ENCODE assay signal across 6 cellular contexts in the genomic region with DNA sequence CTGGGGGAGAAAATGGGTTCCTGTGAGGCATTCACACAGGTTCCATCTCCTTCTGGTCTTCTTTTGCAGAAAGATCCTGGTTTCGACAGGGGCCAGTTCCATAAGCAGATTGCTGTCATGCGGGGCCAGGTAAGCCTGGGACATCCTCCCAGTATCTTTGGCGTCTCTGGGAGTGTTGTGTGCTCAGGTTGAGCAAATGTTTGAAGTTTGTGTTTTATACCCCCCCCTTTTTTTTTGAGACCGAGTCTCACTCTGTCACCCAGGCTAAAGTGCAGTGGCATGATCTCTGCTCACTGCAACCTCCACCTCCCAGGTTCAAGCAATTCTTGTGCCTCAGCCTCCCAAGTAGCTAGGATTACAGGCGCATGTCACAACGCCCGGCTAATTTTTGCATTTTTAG.
"Had no signal": no experiment of that assay in that cellular context is flagged by ENCODE, and none has a peak within 500 bp of the region (broad histone marks: within the 10 kb centered on the region; RNA-seq: fewer than 3 reads in every experiment).

No MANE protein-coding gene starts in this region.

- H3K27me3 Mint-ChIP-seq: IgD-negative memory B cell had no signal

- H3K4me3 ChIP-seq: K562 had no signal

- FAIRE-seq: HTR-8/SVneo, K562 had no signal

- H3K27ac ChIP-seq: HL-60 had no signal

- ATAC-seq: K562 had no signal

- H3K9me3 Mint-ChIP-seq: IgD-negative memory B cell had no signal

- H3K4me3 Mint-ChIP-seq: IgD-negative memory B cell had no signal

- DNase-seq: IMR-90, KBM-7 had no signal

- H3K4me1 Mint-ChIP-seq: IgD-negative memory B cell had no signal
